In the genomic region with DNA sequence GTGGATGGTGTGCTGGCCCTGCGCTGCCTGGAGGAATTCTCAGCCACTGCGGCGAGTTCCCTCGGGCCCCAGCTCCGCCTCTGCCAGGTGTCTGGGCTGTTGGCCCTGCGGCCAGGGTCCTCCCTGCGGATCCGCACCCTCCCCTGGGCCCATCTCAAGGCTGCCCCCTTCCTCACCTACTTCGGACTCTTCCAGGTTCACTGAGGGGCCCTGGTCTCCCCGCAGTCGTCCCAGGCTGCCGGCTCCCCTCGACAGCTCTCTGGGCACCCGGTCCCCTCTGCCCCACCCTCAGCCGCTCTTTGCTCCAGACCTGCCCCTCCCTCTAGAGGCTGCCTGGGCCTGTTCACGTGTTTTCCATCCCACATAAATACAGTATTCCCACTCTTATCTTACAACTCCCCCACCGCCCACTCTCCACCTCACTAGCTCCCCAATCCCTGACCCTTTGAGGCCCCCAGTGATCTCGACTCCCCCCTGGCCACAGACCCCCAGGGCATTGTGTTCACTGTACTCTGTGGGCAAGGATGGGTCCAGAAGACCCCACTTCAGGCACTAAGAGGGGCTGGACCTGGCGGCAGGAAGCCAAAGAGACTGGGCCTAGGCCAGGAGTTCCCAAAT, we compare ENCODE assay signal across 12 cellular contexts. TPM values are rescaled to one million over a fixed set of nuclear protein-coding genes. Genes with fewer than 3 reads are reported as not detected.
A peak's percentile ranks its signal among the peaks of the same experiment; 100 is the strongest.
DNase-seq lines count a peak whose midpoint lies in the region; ATAC-seq and TF ChIP-seq lines count a peak whose summit lies in the region.
"Had no signal": no experiment of that assay in that cellular context is flagged by ENCODE, and none has a peak within 500 bp of the region (broad histone marks: within the 10 kb centered on the region; RNA-seq: fewer than 3 reads in every experiment).

No MANE protein-coding gene starts in this region.

- no peak for TF ChIP-seq CTCF in omental fat pad (IDR thresholded peaks at IDR 0.05)

- H3K4me3 ChIP-seq in skin epidermis, result no peak overlapping the region

- ATAC-seq in omental fat pad (ENCODE audit: low FRiP score), result no peak
- ATAC-seq: HCT116 had no signal

- peak; percentile 47 for DNase-seq in ELF-1 (ENCODE audit: low read depth, low spot score)
- DNase-seq in NCI-H510A treated with DMSO at 0.1 percent for 48 hours (lab: John Stamatoyannopoulos, UW), result no peak
- no peak for DNase-seq in NK-92 (lab: John Stamatoyannopoulos, UW; ENCODE audit: unreplicated experiment)
- no peak for DNase-seq in NCI-H2171 (lab: John Stamatoyannopoulos, UW)
- DNase-seq in omental fat pad (ENCODE audit: low spot score), result no peak
- DNase-seq: CD4-positive, alpha-beta T cell; KG1; stimulated activated naive CD4-positive, alpha-beta T cell had no signal

- H3K27ac ChIP-seq in angular gyrus (ENCODE audit: low read depth, low read length) (peak overlapping the region; percentile 88), layer of hippocampus (ENCODE audit: low read depth, low read length) (peak overlapping the region; percentile 96), skin epidermis (peak overlapping the region in 19 of 21 experiments; percentile 69 to 98 (median 91))

- H3K27me3 ChIP-seq in layer of hippocampus (ENCODE audit: control insufficient read depth, insufficient read depth, low read length), result no peaks in the 10 kb centered on the region

RNA-seq across cellular contexts. Expression of gene TNFSF13, which starts 1.3 kb away (rescaled TPM):
- 10 to 100 TPM; 24.5 to 70.9 (median 48.3) TPM for total RNA-seq in omental fat pad

RNA-seq across cellular contexts. Expression of gene SENP3, which starts 4.5 kb away (rescaled TPM):
- 10 to 100 TPM; 48.9 to 66.7 (median 59.0) TPM for total RNA-seq in omental fat pad

RNA-seq across cellular contexts. Expression of gene TNFSF12, which starts 8.4 kb away (rescaled TPM):
- total RNA-seq in omental fat pad, result 10 to 100 TPM; 29.2 to 64.5 (median 41.5) TPM

RNA-seq across cellular contexts. Expression of gene CD68, which starts 22.2 kb away (rescaled TPM):
- total RNA-seq in omental fat pad, result 100 to 1,000 TPM in 3 of 4 donors, 10 to 100 TPM in 1; 99.1 to 321 (median 191) TPM

RNA-seq across cellular contexts. Expression of gene MPDU1, which starts 26.4 kb away (rescaled TPM):
- 100 to 1,000 TPM in 3 of 4 donors, 10 to 100 TPM in 1; 86.5 to 144 (median 122) TPM for total RNA-seq in omental fat pad
